Comparison of ENCODE assay signal across 28 cellular contexts in genomic region chr1:153792631-153793041, GRCh38. TPM values are rescaled to one million over a fixed set of nuclear protein-coding genes. Genes with fewer than 3 reads are reported as not detected.
DNase-seq lines count a peak whose midpoint lies in the region; ATAC-seq, FAIRE-seq and TF ChIP-seq lines count a peak whose summit lies in the region.
"Had no signal": no experiment of that assay in that cellular context is flagged by ENCODE, and none has a peak within 500 bp of the region (broad histone marks: within the 10 kb centered on the region; RNA-seq: fewer than 3 reads in every experiment).

No MANE protein-coding gene starts in this region.

- no peak for TF ChIP-seq RAD21 in HepG2 (CRISPR knock-in tag; IDR thresholded peaks at IDR 0.05)

- H3K9me3 Mint-ChIP-seq in brain (no peaks in the 10 kb centered on the region), natural killer cell (no peaks in the 10 kb centered on the region)
- H3K9me3 Mint-ChIP-seq: CD4-positive, alpha-beta memory T cell; stimulated activated naive B cell treated with anti-CD40 and anti-IgM and Interleukin-4, amounts not matched to agents 10 μg/mL and 1 μg/mL and 100 μg/mL, for 72 hours had no signal

- H3K27me3 ChIP-seq in HepG2 (ENCODE audit: control insufficient read depth in 1 of 2, insufficient read depth in 2 of 2, low read length in 2 of 2) (peaks cover 7 to 61% of the 10 kb centered on the region in 2 experiments; a peak in 4 of 5 replicates), right lobe of liver (no peaks in the 10 kb centered on the region), upper lobe of right lung (no peaks in the 10 kb centered on the region), brain microvascular endothelial cell (replicated peaks) (no peaks in the 10 kb centered on the region)
- H3K27me3 ChIP-seq: body of pancreas had no signal

- H3K27ac ChIP-seq in HepG2 (ENCODE audit: extremely low read length, insufficient read depth, low read length) (no peak overlapping the region), right lobe of liver (no peak overlapping the region), upper lobe of right lung (no peak overlapping the region), brain microvascular endothelial cell (no peak overlapping the region)
- H3K27ac ChIP-seq: body of pancreas, coronary artery, thoracic aorta had no signal

- TF ChIP-seq EP300 in HepG2 (IDR thresholded peaks at IDR 0.05; ENCODE audit: low read depth in 2 of 2, low read length in 2 of 2), result no peak
- TF ChIP-seq EP300 in HepG2 (CRISPR knock-in tag; IDR thresholded peaks at IDR 0.05; ENCODE audit: borderline replicate concordance), result no peak

- H3K9ac ChIP-seq in HepG2 (ENCODE audit: insufficient read depth, low read depth, low read length), result no peak overlapping the region

- peaks cover 4% of the 10 kb centered on the region for H3K27me3 Mint-ChIP-seq in brain
- H3K27me3 Mint-ChIP-seq in natural killer cell (ENCODE audit: low read depth in 2 of 2), result no peaks in the 10 kb centered on the region
- H3K27me3 Mint-ChIP-seq: stimulated activated naive B cell treated with anti-CD40 and anti-IgM and Interleukin-4, amounts not matched to agents 10 μg/mL and 1 μg/mL and 100 μg/mL, for 72 hours had no signal

- POLR2A ChIA-PET in HepG2 (lab: Yijun Ruan, JAX), result interaction anchor here (0.7 to 3.8 kb wide), 3 partner anchors 9 to 198 kb away, joined by 3 to 17 read pairs (median 3); partner anchors contain the start of gene RPS27

- CTCF ChIA-PET in HepG2 (lab: Yijun Ruan, JAX; ENCODE audit: low intra/inter-chr PET ratio, low total read pairs), result no interaction called here

- DNase-seq in HepG2 (ENCODE audit: low spot score), result no peak
- no peak for DNase-seq in right lobe of liver
- DNase-seq in natural killer cell, result no peak
- peak; percentile 58 for DNase-seq in upper lobe of right lung
- no peak for DNase-seq in pons (ENCODE audit: low spot score)
- DNase-seq in stimulated activated CD4-positive, alpha-beta T cell treated with anti-CD3 and anti-CD28 coated beads, Interleukin-15, amount 100 ng/mL, for 24 hours, result no peak
- no peak for DNase-seq in brain microvascular endothelial cell
- DNase-seq: ACHN; activated CD8-positive, alpha-beta memory T cell treated with anti-CD3 and anti-CD28 coated beads for 24 hours; activated T-cell treated with anti-CD3 and anti-CD28 coated beads, Interleukin-2, amount 50 U/mL, for 48 hours; body of pancreas; CD4-positive, alpha-beta memory T cell; DMS79; HCEC 1CT; NCI-H1105 treated with DMSO at 0.1 percent for 48 hours; NCI-H2107; NCI-H510A treated with DMSO at 0.1 percent for 48 hours; nucleus accumbens; stimulated activated CD4-positive, alpha-beta T cell treated with anti-CD3 and anti-CD28 coated beads, Interleukin-1b, Interleukin-23, amount 100 ng/mL, for 48 hours; stimulated activated naive B cell treated with anti-CD40 and anti-IgM and Interleukin-4, amounts not matched to agents 10 μg/mL and 1 μg/mL and 100 μg/mL, for 72 hours had no signal

- peaks cover 60% of the 10 kb centered on the region for H3K4me1 ChIP-seq in HepG2 (ENCODE audit: insufficient read depth, low read length)
- H3K4me1 ChIP-seq in right lobe of liver, result peaks cover 0 to 23% (median 6%) of the 10 kb centered on the region in 4 donors
- H3K4me1 ChIP-seq in upper lobe of right lung, result peaks cover 23% of the 10 kb centered on the region

- H3K4me1 Mint-ChIP-seq in brain, result peaks cover 55% of the 10 kb centered on the region
- peaks cover 56 to 73% of the 10 kb centered on the region in 2 donors for H3K4me1 Mint-ChIP-seq in natural killer cell

- no peak overlapping the region for H3K4me2 ChIP-seq in HepG2 (ENCODE audit: low read depth, low read length)

- FAIRE-seq in HepG2 (lab: Jason Lieb, UNC), result no peak
- FAIRE-seq: endothelial cell of umbilical vein, HTR-8/SVneo, RCC 7860 had no signal

- 63% methylated on average over 8 of the region's 11 CpGs for WGBS in HepG2 (ENCODE audit: low lambda C conversion rate)
- 94% methylated on average over 6 of the region's 11 CpGs for WGBS in right lobe of liver (ENCODE audit: insufficient coverage, low coverage, low lambda C conversion rate, missing lambda C conversion rate)

- BruUV-seq in HepG2 (replicated peaks; lab: Mats Ljungman, UMichigan), result no TSS peak

- H3K9me3 ChIP-seq in HepG2 (ENCODE audit: low read length) (no peaks in the 10 kb centered on the region), right lobe of liver (no peaks in the 10 kb centered on the region), upper lobe of right lung (no peaks in the 10 kb centered on the region)
- H3K9me3 ChIP-seq: body of pancreas, mucosa of descending colon, thoracic aorta had no signal

- H4K20me1 ChIP-seq in HepG2 (ENCODE audit: insufficient read depth, low read length), result no peaks in the 10 kb centered on the region

- no peaks in the 10 kb centered on the region for H3K36me3 ChIP-seq in HepG2 (replicated peaks in 1 of 2; ENCODE audit: control insufficient read depth in 1 of 2, insufficient read depth in 2 of 2, low read length in 2 of 2)
- H3K36me3 ChIP-seq in right lobe of liver, result no peaks in the 10 kb centered on the region
- H3K36me3 ChIP-seq in upper lobe of right lung, result no peaks in the 10 kb centered on the region
- no peaks in the 10 kb centered on the region for H3K36me3 ChIP-seq in brain microvascular endothelial cell (replicated peaks)
- H3K36me3 ChIP-seq: thoracic aorta had no signal

- in situ Hi-C loops in HepG2 (cut with HindIII; ENCODE audit: extremely low pct_ligation_motif_present, low pct_unique_long_range_greater_than_20kb) (no loop called here), brain microvascular endothelial cell (cut with HindIII; ENCODE audit: low pct_ligation_motif_present, low sequenced_read_pairs) (no loop called here)

- TF ChIP-seq CTCF in HepG2 (CRISPR knock-in tag; IDR thresholded peaks at IDR 0.05) (no peak), right lobe of liver (IDR thresholded peaks at IDR 0.05) (no peak), brain (conservative IDR thresholded peaks at IDR 0.05) (no peak), natural killer cell (IDR thresholded peaks at IDR 0.05) (no peak), upper lobe of right lung (IDR thresholded peaks at IDR 0.05) (no peak), brain microvascular endothelial cell (IDR thresholded peaks at IDR 0.05; ENCODE audit: low read depth, low read length, missing control alignments) (no peak)

- TF ChIP-seq POLR2A in HepG2 (IDR thresholded peaks at IDR 0.05; ENCODE audit: insufficient read depth in 1 of 2, low read depth in 2 of 2, low read length in 2 of 2) (no peak), right lobe of liver (IDR thresholded peaks at IDR 0.05) (no peak)

- H3K79me2 ChIP-seq in HepG2 (ENCODE audit: insufficient read depth, low read length), result no peaks in the 10 kb centered on the region

- H2AFZ ChIP-seq in HepG2 (ENCODE audit: low read length), result no peak overlapping the region

- H3K4me3 ChIP-seq in HepG2 (replicated peaks in 1 of 3; ENCODE audit: insufficient read depth in 1 of 3, low read depth in 2 of 3, low read length in 3 of 3), result no peak overlapping the region
- no peak overlapping the region for H3K4me3 ChIP-seq in right lobe of liver
- no peak overlapping the region for H3K4me3 ChIP-seq in upper lobe of right lung
- no peak overlapping the region for H3K4me3 ChIP-seq in brain microvascular endothelial cell (ENCODE audit: low read depth, low read length)
- H3K4me3 ChIP-seq: body of pancreas, coronary artery, mucosa of descending colon, thoracic aorta had no signal

- ATAC-seq in HepG2 (no peak), right lobe of liver (no peak), natural killer cell (no peak), upper lobe of right lung (no peak)
- ATAC-seq: body of pancreas; left lobe of liver; mucosa of descending colon; stimulated activated naive B cell treated with anti-CD40 and anti-IgM and Interleukin-4, amounts not matched to agents 10 μg/mL and 1 μg/mL and 100 μg/mL, for 72 hours had no signal

- intact Hi-C loops in HepG2 (cut with micrococcal nuclease; ENCODE audit: unreplicated experiment) (no loop called here), right lobe of liver (cut with DNase I) (loop anchor here in 1 of 2 donors (10.0 kb wide), 1 partner anchor 132 kb away; the partner anchor contains the start of gene GATAD2B), natural killer cell (cut with micrococcal nuclease) (no loop called here), upper lobe of right lung (cut with DNase I) (no loop called here)

- H3K4me3 Mint-ChIP-seq in brain (peak overlapping the region in 1 of 5 experiments; percentile 80), natural killer cell (peak overlapping the region; percentile 25)
- H3K4me3 Mint-ChIP-seq: CD4-positive, alpha-beta memory T cell; stimulated activated naive B cell treated with anti-CD40 and anti-IgM and Interleukin-4, amounts not matched to agents 10 μg/mL and 1 μg/mL and 100 μg/mL, for 72 hours had no signal

- H3K27ac Mint-ChIP-seq in brain (peak overlapping the region in 3 of 5 experiments; percentile 65 to 98 (median 96)), natural killer cell (peak overlapping the region; percentile 79 to 83)

- peaks cover 4% of the 10 kb centered on the region for H3K36me3 Mint-ChIP-seq in brain
- H3K36me3 Mint-ChIP-seq in natural killer cell, result no peaks in the 10 kb centered on the region
- H3K36me3 Mint-ChIP-seq: CD4-positive, alpha-beta memory T cell; stimulated activated naive B cell treated with anti-CD40 and anti-IgM and Interleukin-4, amounts not matched to agents 10 μg/mL and 1 μg/mL and 100 μg/mL, for 72 hours had no signal

RNA-seq across cellular contexts. Expression of gene SLC27A3, which starts 17.4 kb away (rescaled TPM):
- total RNA-seq in HepG2 (2016; rRNA removed; fragmentation: Illumina TruSeq; extraction: Trizol) (1.3 and 4.3 TPM in 2 replicates), right lobe of liver (10 to 100 TPM; 25.4 to 50.4 (median 36.9) TPM), natural killer cell (100 to 1,000 TPM in 1 of 3 donors, 10 to 100 TPM in 2; 65.3 to 107 (median 89.8) TPM), upper lobe of right lung (105 TPM)
- 0.88 and 1.3 TPM in 2 replicates for total RNA-seq in HepG2 (2016; cell fraction: cytosol; rRNA removed; fragmentation: Illumina TruSeq; extraction: Trizol; ENCODE audit: low read depth)
- 1.2 and 3.2 TPM in 2 replicates for total RNA-seq in HepG2 (2016; cell fraction: insoluble cytoplasmic fraction; rRNA removed; fragmentation: Illumina TruSeq; extraction: Trizol)
- total RNA-seq in HepG2 (2016; cell fraction: membrane; rRNA removed; fragmentation: Illumina TruSeq; extraction: Trizol), result 0.86 and 1.1 TPM in 2 replicates
- 3.7 and 6.2 TPM in 2 replicates for total RNA-seq in HepG2 (2016; cell fraction: nucleus; rRNA removed; fragmentation: Illumina TruSeq; extraction: Trizol)
- polyA plus RNA-seq in HepG2 (2011; rRNA removed) (5.2 and 10.3 TPM in 2 replicates), brain (ENCODE audit: insufficient read depth, low read depth, low replicate concordance) (43.3 TPM)
- 4.1 and 5.0 TPM in 2 replicates for polyA plus RNA-seq in HepG2 (2011; cell fraction: cytosol; rRNA removed)
- 17.3 and 21.3 TPM in 2 replicates for polyA plus RNA-seq in HepG2 (2011; cell fraction: nucleus; rRNA removed)
- 4.4 and 4.5 TPM in 2 replicates for polyA plus RNA-seq in HepG2 (2012)
- 1.1 and 1.5 TPM in 2 replicates for polyA plus RNA-seq in HepG2 (2016; cell fraction: cytosol; fragmentation: Illumina TruSeq; extraction: Trizol; ENCODE audit: low read depth)
- 1.5 and 2.9 TPM in 2 replicates for polyA plus RNA-seq in HepG2 (2016; cell fraction: insoluble cytoplasmic fraction; fragmentation: Illumina TruSeq; extraction: Trizol; ENCODE audit: low read depth)
- 1.1 and 1.2 TPM in 2 replicates for polyA plus RNA-seq in HepG2 (2016; cell fraction: membrane; fragmentation: Illumina TruSeq; extraction: Trizol; ENCODE audit: low read depth)
- polyA plus RNA-seq in HepG2 (2016; cell fraction: nucleus; fragmentation: Illumina TruSeq; extraction: Trizol; ENCODE audit: insufficient read depth, low read depth), result 17.9 and 19.1 TPM in 2 replicates
- 8.8 and 82.9 TPM in 2 replicates for polyA minus RNA-seq in HepG2 (2011; rRNA and poly(A)+ RNA removed; ENCODE audit: low replicate concordance)
- polyA minus RNA-seq in HepG2 (2011; cell fraction: cytosol; rRNA and poly(A)+ RNA removed), result 3.7 and 4.7 TPM in 2 replicates
- 3.1 TPM in 2 replicates for polyA minus RNA-seq in HepG2 (2011; cell fraction: nucleus; rRNA and poly(A)+ RNA removed)
